ENCODE assay signal across 17 cellular contexts in the genomic region with DNA sequence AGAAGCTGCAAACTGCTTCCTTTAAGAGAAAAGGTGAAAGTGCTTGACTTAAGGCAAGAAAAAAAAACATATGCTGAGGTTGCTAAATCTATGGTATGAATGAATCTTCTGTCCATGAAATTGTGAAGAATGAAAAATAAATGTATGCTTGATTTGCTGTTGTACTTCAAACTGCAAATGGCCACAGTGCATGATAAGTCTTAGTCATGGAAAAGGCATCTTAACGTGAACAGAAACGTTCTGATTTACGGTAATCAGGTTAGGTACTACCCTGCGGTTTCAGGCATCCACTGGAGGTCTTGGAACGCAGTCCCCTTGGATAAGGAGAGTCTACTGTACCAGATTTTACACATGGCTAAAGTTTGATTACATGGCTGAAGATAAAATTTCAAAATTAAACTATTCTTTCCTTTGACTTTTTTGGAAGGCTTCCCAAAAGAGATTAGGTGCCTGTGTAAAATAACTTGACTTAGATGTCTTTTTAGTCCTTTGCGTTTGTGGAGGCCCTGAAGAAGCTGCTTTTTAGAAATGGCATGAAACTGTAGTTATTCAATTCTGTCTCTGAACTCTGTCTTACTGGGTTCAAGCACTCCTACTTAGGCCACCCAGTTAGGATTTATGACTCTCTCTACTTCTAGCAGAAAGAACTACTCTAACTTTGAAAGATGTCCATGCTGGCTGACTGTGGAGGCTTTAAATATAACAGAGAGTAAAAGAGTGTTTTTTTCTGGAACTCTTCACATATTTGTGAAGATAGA. TPM values are rescaled to one million over a fixed set of nuclear protein-coding genes. Genes with fewer than 3 reads are reported as not detected.
A peak's percentile ranks its signal among the peaks of the same experiment; 100 is the strongest.
DNase-seq lines count a peak whose midpoint lies in the region; ATAC-seq, FAIRE-seq and TF ChIP-seq lines count a peak whose summit lies in the region.
"Had no signal": no experiment of that assay in that cellular context is flagged by ENCODE, and none has a peak within 500 bp of the region (broad histone marks: within the 10 kb centered on the region; RNA-seq: fewer than 3 reads in every experiment).

No MANE protein-coding gene starts in this region.

- no peaks in the 10 kb centered on the region for H3K9me1 ChIP-seq in keratinocyte (ENCODE audit: control insufficient read depth, extremely low read depth, insufficient read depth, low read length)

- peak overlapping the region; percentile 46 for H3K9ac ChIP-seq in keratinocyte (ENCODE audit: control insufficient read depth, extremely low read depth, insufficient read depth, low read length)

- no peaks in the 10 kb centered on the region for H3K9me3 Mint-ChIP-seq in WTC11

- no peak overlapping the region for H3K27ac Mint-ChIP-seq in WTC11

- peaks cover 24% of the 10 kb centered on the region for H3K4me1 ChIP-seq in keratinocyte (ENCODE audit: control insufficient read depth, extremely low read depth, insufficient read depth, low read length)
- H3K4me1 ChIP-seq: uterus had no signal

- H3K4me3 ChIP-seq in keratinocyte (ENCODE audit: control insufficient read depth in 2 of 3, extremely low read depth in 1 of 3, insufficient read depth in 2 of 3, low read depth in 1 of 3, low read length in 3 of 3), result peak overlapping the region in 2 of 3 experiments; percentile 13 to 50
- H3K4me3 ChIP-seq: uterus had no signal

- TF ChIP-seq CTCF in keratinocyte (optimal IDR thresholded peaks at IDR 0.05 in 1 of 3, IDR thresholded peaks at IDR 0.05 in 1 of 3, conservative IDR thresholded peaks at IDR 0.05 in 1 of 3; ENCODE audit: extremely low read depth in 1 of 3, insufficient read depth in 2 of 3, low read length in 3 of 3) (no peak), WTC11 (IDR thresholded peaks at IDR 0.05) (no peak)

- no peaks in the 10 kb centered on the region for H3K27me3 ChIP-seq in keratinocyte (ENCODE audit: control insufficient read depth, extremely low read depth, insufficient read depth, low read length)
- H3K27me3 ChIP-seq: uterus had no signal

- no peaks in the 10 kb centered on the region for H3K9me3 ChIP-seq in keratinocyte (ENCODE audit: control insufficient read depth, low read depth, low read length)
- H3K9me3 ChIP-seq: uterus had no signal

- no peaks in the 10 kb centered on the region for H3K27me3 Mint-ChIP-seq in WTC11 (ENCODE audit: low read depth)

- FAIRE-seq in keratinocyte (lab: Jason Lieb, UNC), result peak; percentile 79

- peaks cover 3% of the 10 kb centered on the region; the same call in 1 of the 2 replicates for H3K4me1 Mint-ChIP-seq in WTC11

- DNase-seq in ACHN (peak; percentile 71), M059J (ENCODE audit: low read depth) (peak; percentile 66), astrocyte of the hippocampus (ENCODE audit: low read depth, low spot score) (peak; percentile 65), keratinocyte (ENCODE audit: low read depth, low spot score) (peak; percentile 33), NCI-H446 treated with DMSO at 0.1 percent for 48 hours (lab: John Stamatoyannopoulos, UW) (no peak), WTC11 (ENCODE audit: low spot score) (no peak), NK-92 (lab: John Stamatoyannopoulos, UW; ENCODE audit: unreplicated experiment) (no peak)
- no peak for DNase-seq in stimulated activated CD4-positive, alpha-beta T cell treated with anti-CD3 and anti-CD28 coated beads, Interleukin-4, amount 100 ng/mL, for 4 hours
- DNase-seq: activated T-cell treated with anti-CD3 and anti-CD28 coated beads, Interleukin-2, amount 50 U/mL, for 1 hour; DMS 273 treated with DMSO at 0.1 percent for 48 hours; effector CD4-positive, alpha-beta T cell; hippocampal formation; NCI-H1436; NCI-H774; SHP77 treated with DMSO at 0.1 percent for 48 hours; uterus had no signal

- peak overlapping the region; percentile 77 for H3K4me2 ChIP-seq in keratinocyte (ENCODE audit: control insufficient read depth, extremely low read depth, insufficient read depth, low read depth, low read length)

- H3K27ac ChIP-seq in keratinocyte (ENCODE audit: control insufficient read depth, insufficient read depth, low read length), result peak overlapping the region; percentile 92
- H3K27ac ChIP-seq: uterus had no signal

- H3K36me3 Mint-ChIP-seq in WTC11, result no peaks in the 10 kb centered on the region

- peak overlapping the region; percentile 46 for H2AFZ ChIP-seq in keratinocyte (ENCODE audit: control insufficient read depth, low read length)

- no peaks in the 10 kb centered on the region for H4K20me1 ChIP-seq in keratinocyte (ENCODE audit: control insufficient read depth, extremely low read depth, insufficient read depth, low read length)

- CTCF ChIA-PET in WTC11 (lab: Charles Lee), result interaction anchor here (2.6 kb wide), 1 partner anchor 8 kb away, joined by 15 read pairs; no protein-coding TSS in a partner anchor

- no peak for ATAC-seq in WTC11
- ATAC-seq: activated CD4-positive, CD25-positive, alpha-beta regulatory T cell treated with anti-CD3 and anti-CD28 coated beads, Interleukin-2, amount 50 U/mL, for 24 hours had no signal

- no peaks in the 10 kb centered on the region for H3K36me3 ChIP-seq in keratinocyte (ENCODE audit: control insufficient read depth in 2 of 2, extremely low read depth in 1 of 2, insufficient read depth in 2 of 2, low read length in 2 of 2)
- H3K36me3 ChIP-seq: uterus had no signal

- H3K79me2 ChIP-seq in keratinocyte (ENCODE audit: control insufficient read depth, insufficient read depth, low read length), result no peaks in the 10 kb centered on the region

- dilution Hi-C loops in keratinocyte (cut with MboI; ENCODE audit: extremely low pct_ligation_motif_present, low sequenced_read_pairs), result no loop called here

- H3K4me3 Mint-ChIP-seq in WTC11, result no peak overlapping the region

- in situ Hi-C loops in ACHN (cut with HindIII; ENCODE audit: low pct_ligation_motif_present, low pct_unique_long_range_greater_than_20kb, low sequenced_read_pairs), result no loop called here

- POLR2A ChIA-PET in WTC11 (lab: Charles Lee), result no interaction called here

TF ChIP-seq in WTC11, 78 proteins besides CTCF, POLR2A, EP300 and RAD21 (continues in another document):
- TF ChIP-seq ZNF423 (CRISPR knock-in tag; IDR thresholded peaks at IDR 0.05) (no peak), JAZF1 (CRISPR knock-in tag; IDR thresholded peaks at IDR 0.05) (no peak), FOXK1 (CRISPR knock-in tag; IDR thresholded peaks at IDR 0.05) (no peak), ZNF317 (CRISPR knock-in tag; IDR thresholded peaks at IDR 0.05; ENCODE audit: borderline replicate concordance, low read depth) (no peak), GABPB1 (CRISPR knock-in tag; IDR thresholded peaks at IDR 0.05) (no peak)
- TF ChIP-seq, protein P1, sequence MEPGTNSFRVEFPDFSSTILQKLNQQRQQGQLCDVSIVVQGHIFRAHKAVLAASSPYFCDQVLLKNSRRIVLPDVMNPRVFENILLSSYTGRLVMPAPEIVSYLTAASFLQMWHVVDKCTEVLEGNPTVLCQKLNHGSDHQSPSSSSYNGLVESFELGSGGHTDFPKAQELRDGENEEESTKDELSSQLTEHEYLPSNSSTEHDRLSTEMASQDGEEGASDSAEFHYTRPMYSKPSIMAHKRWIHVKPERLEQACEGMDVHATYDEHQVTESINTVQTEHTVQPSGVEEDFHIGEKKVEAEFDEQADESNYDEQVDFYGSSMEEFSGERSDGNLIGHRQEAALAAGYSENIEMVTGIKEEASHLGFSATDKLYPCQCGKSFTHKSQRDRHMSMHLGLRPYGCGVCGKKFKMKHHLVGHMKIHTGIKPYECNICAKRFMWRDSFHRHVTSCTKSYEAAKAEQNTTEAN (CRISPR knock-in tag; IDR thresholded peaks at IDR 0.05), result no peak
- TF ChIP-seq, protein P2, sequence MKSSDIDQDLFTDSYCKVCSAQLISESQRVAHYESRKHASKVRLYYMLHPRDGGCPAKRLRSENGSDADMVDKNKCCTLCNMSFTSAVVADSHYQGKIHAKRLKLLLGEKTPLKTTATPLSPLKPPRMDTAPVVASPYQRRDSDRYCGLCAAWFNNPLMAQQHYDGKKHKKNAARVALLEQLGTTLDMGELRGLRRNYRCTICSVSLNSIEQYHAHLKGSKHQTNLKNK (CRISPR knock-in tag; IDR thresholded peaks at IDR 0.05), result no peak
- TF ChIP-seq, protein P3, sequence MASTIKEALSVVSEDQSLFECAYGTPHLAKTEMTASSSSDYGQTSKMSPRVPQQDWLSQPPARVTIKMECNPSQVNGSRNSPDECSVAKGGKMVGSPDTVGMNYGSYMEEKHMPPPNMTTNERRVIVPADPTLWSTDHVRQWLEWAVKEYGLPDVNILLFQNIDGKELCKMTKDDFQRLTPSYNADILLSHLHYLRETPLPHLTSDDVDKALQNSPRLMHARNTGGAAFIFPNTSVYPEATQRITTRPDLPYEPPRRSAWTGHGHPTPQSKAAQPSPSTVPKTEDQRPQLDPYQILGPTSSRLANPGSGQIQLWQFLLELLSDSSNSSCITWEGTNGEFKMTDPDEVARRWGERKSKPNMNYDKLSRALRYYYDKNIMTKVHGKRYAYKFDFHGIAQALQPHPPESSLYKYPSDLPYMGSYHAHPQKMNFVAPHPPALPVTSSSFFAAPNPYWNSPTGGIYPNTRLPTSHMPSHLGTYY (CRISPR knock-in tag; IDR thresholded peaks at IDR 0.05), result no peak

RNA-seq across cellular contexts. Expression of a gene that starts 35.9 kb away (rescaled TPM):
- total RNA-seq in M059J (2014; rRNA removed; shearing (Covaris generic)), result 0.42 and 0.86 TPM in 2 replicates
- 0.09 to 0.10 TPM (median 0.09 TPM) in 3 replicates for polyA plus RNA-seq in keratinocyte
- not detected for polyA plus RNA-seq in keratinocyte (2011; ENCODE audit: low read depth)
- 0.02 and 0.03 TPM in 2 replicates for polyA plus RNA-seq in keratinocyte (2011; cell fraction: cytosol; rRNA removed)
- polyA plus RNA-seq in keratinocyte (2011; cell fraction: nucleus; rRNA removed), result 0.05 and 0.06 TPM in 2 replicates
- 0.06 and 0.19 TPM in 2 replicates for polyA plus RNA-seq in keratinocyte (2012; ENCODE audit: low replicate concordance)
- polyA minus RNA-seq in keratinocyte, result 0.10 to 0.22 TPM in 2 of 3 replicates, not detected in the other
- not detected for polyA minus RNA-seq in keratinocyte (2011; cell fraction: cytosol; rRNA and poly(A)+ RNA removed)
- 0.16 and 0.21 TPM in 2 replicates for polyA minus RNA-seq in keratinocyte (2011; cell fraction: nucleus; rRNA and poly(A)+ RNA removed)
- total RNA-seq in WTC11 (2021), result 7.3 to 9.8 TPM (median 8.2 TPM) in 3 replicates

Comparison
In these comparisons a context has a peak if more than half of its experiments do, and no peak if none do; other contexts are left out.
1. DNase-seq: peak in ACHN (single experiment), M059J (single experiment), astrocyte of the hippocampus (single experiment) and keratinocyte (single experiment); none in NCI-H446 treated with DMSO at 0.1 percent for 48 hours (single experiment), WTC11 (single experiment), stimulated activated CD4-positive, alpha-beta T cell treated with anti-CD3 and anti-CD28 coated beads, Interleukin-4, amount 100 ng/mL, for 4 hours (0 of 2) and NK-92 (single experiment).